In the genomic region with DNA sequence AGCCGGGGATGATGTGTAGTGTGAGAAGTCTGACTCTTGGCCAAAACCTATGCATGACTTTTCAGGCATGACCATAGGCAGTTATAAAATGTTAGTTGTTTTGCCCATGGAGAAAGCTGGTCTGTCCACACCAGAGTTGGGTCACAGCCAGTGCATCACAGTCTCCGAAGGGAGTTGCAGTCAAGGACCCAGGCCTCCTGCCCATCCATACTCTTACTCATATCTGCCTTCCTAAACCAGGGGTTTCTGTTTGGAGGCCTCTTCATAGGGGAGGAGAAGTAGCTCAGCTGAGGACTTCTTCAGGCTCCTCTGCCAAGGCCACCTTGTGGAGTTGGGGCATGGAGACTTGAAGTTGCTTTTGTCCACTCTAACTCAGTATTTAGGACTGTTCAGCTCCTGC, we compare ENCODE assay signal across 30 cellular contexts.
"Had no signal": no experiment of that assay in that cellular context is flagged by ENCODE, and none has a peak within 500 bp of the region (broad histone marks: within the 10 kb centered on the region; RNA-seq: fewer than 3 reads in every experiment).

No MANE protein-coding gene starts in this region.

- H3K4me1 ChIP-seq: SJCRH30 had no signal

- H3K4me3 ChIP-seq: PC-9, SJCRH30, SK-N-MC had no signal

- H3K9me3 ChIP-seq: SJCRH30 had no signal

- H3K4me2 ChIP-seq: KMS-11, PC-9 had no signal

- DNase-seq: Karpas-422, KBM-7, MM.1S, MV-4-11, NCI-H1092, NCI-H1105, NCI-H1417 treated with DMSO at 0.1 percent for 48 hours, NCI-H1436 treated with DMSO at 0.1 percent for 48 hours, NCI-H1694 treated with DMSO at 0.1 percent for 48 hours, NCI-H187 treated with DMSO at 0.1 percent for 48 hours, NCI-H2029, NCI-H2081, NCI-H2171 treated with DMSO at 0.1 percent for 48 hours, NCI-H2227 treated with DMSO at 0.1 percent for 48 hours, NCI-H345, NCI-H524, NCI-H526, NCI-H69, NCI-H748 treated with DMSO at 0.1 percent for 48 hours, NCI-H82, PC-9, SHP77, SIG-M5 had no signal

- ATAC-seq: Panc1, Right ventricle myocardium inferior, SK-N-SH treated with all-trans-retinoic acid at 6 μM for 48 hours had no signal

- H3K27ac ChIP-seq: KMS-11, PC-9, RWPE1, SJCRH30, SK-N-MC had no signal

- H3K36me3 ChIP-seq: SJCRH30 had no signal

- H2AFZ ChIP-seq: PC-9 had no signal

- H3K9ac ChIP-seq: KMS-11 had no signal

- H3K27me3 ChIP-seq: SJCRH30 had no signal
